ENCODE assay signal across 1 cellular context in genomic region chr3:157532529-157533297, GRCh38.
TF ChIP-seq lines count a peak whose summit lies in the region.

No MANE protein-coding gene starts in this region.

TF ChIP-seq in K562, 482 proteins besides CTCF, POLR2A, EP300 and RAD21 (continued from another document):
- TF ChIP-seq JUND (IDR thresholded peaks at IDR 0.05; ENCODE audit: borderline replicate concordance, low read depth, low read length), result peak; percentile 35; the same call in 1 of the 2 replicates
- TF ChIP-seq JUND (tag; IDR thresholded peaks at IDR 0.05; ENCODE audit: borderline replicate concordance, low read depth, low read length), result no peak; the same call in 2 of the 3 replicates
- peak; percentile 18; the same call in 1 of the 2 replicates for TF ChIP-seq CC2D1A (IDR thresholded peaks at IDR 0.05)
- TF ChIP-seq POLR2H (tag; IDR thresholded peaks at IDR 0.05; ENCODE audit: low read depth), result peak; percentile 74
- TF ChIP-seq SMARCA4 (IDR thresholded peaks at IDR 0.05), result peak; percentile 40
- TF ChIP-seq RCOR1 (IDR thresholded peaks at IDR 0.05; ENCODE audit: borderline replicate concordance in 1 of 2, low read depth in 2 of 2, low read length in 2 of 2), result no peak
- peak; percentile 89 for TF ChIP-seq BRD9 (IDR thresholded peaks at IDR 0.05; ENCODE audit: low read depth, partially characterized antibody)
- TF ChIP-seq FOSL1 (tag; conservative IDR thresholded peaks at IDR 0.05), result no peak
- no peak for TF ChIP-seq VEZF1 (CRISPR knock-in tag; IDR thresholded peaks at IDR 0.05)
- no peak for TF ChIP-seq PURB (CRISPR knock-in tag; IDR thresholded peaks at IDR 0.05; ENCODE audit: low read depth)
- 0 out of 2 replicates have a peak, but pooled peaks have one; percentile 22 for TF ChIP-seq ARID2 (IDR thresholded peaks at IDR 0.05)
- TF ChIP-seq SMC3 (conservative IDR thresholded peaks at IDR 0.05; ENCODE audit: insufficient read depth, low read depth, low read length), result peak; percentile 45
- 0 out of 4 replicates have a peak, but pooled peaks of 1 of the 2 experiments have one; percentile 33 for TF ChIP-seq ARNT (IDR thresholded peaks at IDR 0.05)
- TF ChIP-seq MAFK (IDR thresholded peaks at IDR 0.05; ENCODE audit: low read length), result peak; percentile 49; the same call in 1 of the 2 replicates
- TF ChIP-seq C11orf30 (IDR thresholded peaks at IDR 0.05; ENCODE audit: low read depth), result peak; percentile 65
- 0 out of 2 replicates have a peak, but pooled peaks have one; percentile 16 for TF ChIP-seq CXXC5 (CRISPR knock-in tag; IDR thresholded peaks at IDR 0.05)
- TF ChIP-seq, protein P1, sequence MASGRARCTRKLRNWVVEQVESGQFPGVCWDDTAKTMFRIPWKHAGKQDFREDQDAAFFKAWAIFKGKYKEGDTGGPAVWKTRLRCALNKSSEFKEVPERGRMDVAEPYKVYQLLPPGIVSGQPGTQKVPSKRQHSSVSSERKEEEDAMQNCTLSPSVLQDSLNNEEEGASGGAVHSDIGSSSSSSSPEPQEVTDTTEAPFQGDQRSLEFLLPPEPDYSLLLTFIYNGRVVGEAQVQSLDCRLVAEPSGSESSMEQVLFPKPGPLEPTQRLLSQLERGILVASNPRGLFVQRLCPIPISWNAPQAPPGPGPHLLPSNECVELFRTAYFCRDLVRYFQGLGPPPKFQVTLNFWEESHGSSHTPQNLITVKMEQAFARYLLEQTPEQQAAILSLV (tag; IDR thresholded peaks at IDR 0.05), result no peak
- 0 out of 2 replicates have a peak, but pooled peaks have one; percentile 30 for TF ChIP-seq CEBPB (tag; IDR thresholded peaks at IDR 0.05)
- TF ChIP-seq GABPA (tag; conservative IDR thresholded peaks at IDR 0.05; ENCODE audit: low read depth), result peak; percentile 31; the same call in 1 of the 2 replicates
- no peak for TF ChIP-seq NR4A1 (CRISPR knock-in tag; IDR thresholded peaks at IDR 0.05)
- TF ChIP-seq NR4A1 (tag; IDR thresholded peaks at IDR 0.05), result no peak
- TF ChIP-seq ZNF589 (CRISPR knock-in tag; IDR thresholded peaks at IDR 0.05; ENCODE audit: low read depth), result peak; percentile 59; the same call in 1 of the 2 replicates
- TF ChIP-seq MAFG (tag; conservative IDR thresholded peaks at IDR 0.05), result peak; percentile 72
- peak; percentile 39 for TF ChIP-seq CTCFL (IDR thresholded peaks at IDR 0.05; ENCODE audit: borderline replicate concordance, insufficient read depth, low read depth, low read length, poor library complexity, severe bottlenecking)
- TF ChIP-seq ZBTB11 (CRISPR knock-in tag; IDR thresholded peaks at IDR 0.05), result 0 out of 6 replicates have a peak, but pooled peaks of 1 of the 3 experiments have one; percentile 50
- TF ChIP-seq ZNF316 (IDR thresholded peaks at IDR 0.05), result peak; percentile 73
- 0 out of 2 replicates have a peak, but pooled peaks have one; percentile 32 for TF ChIP-seq ZNF311 (CRISPR knock-in tag; IDR thresholded peaks at IDR 0.05)
- TF ChIP-seq NR1H2 (CRISPR knock-in tag; IDR thresholded peaks at IDR 0.05), result no peak
- no peak for TF ChIP-seq HCFC1 (IDR thresholded peaks at IDR 0.05; ENCODE audit: low read depth, low read length)
- TF ChIP-seq ATF7 (IDR thresholded peaks at IDR 0.05), result no peak
- TF ChIP-seq ZEB2 (IDR thresholded peaks at IDR 0.05), result 0 out of 2 replicates have a peak, but pooled peaks have one; percentile 19
- TF ChIP-seq KDM1A (IDR thresholded peaks at IDR 0.05), result 0 out of 4 replicates have a peak, but pooled peaks of 1 of the 2 experiments have one; percentile 6
- peak; percentile 6; the same call in 1 of the 2 replicates for TF ChIP-seq ZNF766 (CRISPR knock-in tag; conservative IDR thresholded peaks at IDR 0.05)
- TF ChIP-seq LCOR (CRISPR knock-in tag; IDR thresholded peaks at IDR 0.05), result peak; percentile 51; the same call in 1 of the 2 replicates
- TF ChIP-seq NFATC3 (IDR thresholded peaks at IDR 0.05), result no peak
- TF ChIP-seq, protein P2, sequence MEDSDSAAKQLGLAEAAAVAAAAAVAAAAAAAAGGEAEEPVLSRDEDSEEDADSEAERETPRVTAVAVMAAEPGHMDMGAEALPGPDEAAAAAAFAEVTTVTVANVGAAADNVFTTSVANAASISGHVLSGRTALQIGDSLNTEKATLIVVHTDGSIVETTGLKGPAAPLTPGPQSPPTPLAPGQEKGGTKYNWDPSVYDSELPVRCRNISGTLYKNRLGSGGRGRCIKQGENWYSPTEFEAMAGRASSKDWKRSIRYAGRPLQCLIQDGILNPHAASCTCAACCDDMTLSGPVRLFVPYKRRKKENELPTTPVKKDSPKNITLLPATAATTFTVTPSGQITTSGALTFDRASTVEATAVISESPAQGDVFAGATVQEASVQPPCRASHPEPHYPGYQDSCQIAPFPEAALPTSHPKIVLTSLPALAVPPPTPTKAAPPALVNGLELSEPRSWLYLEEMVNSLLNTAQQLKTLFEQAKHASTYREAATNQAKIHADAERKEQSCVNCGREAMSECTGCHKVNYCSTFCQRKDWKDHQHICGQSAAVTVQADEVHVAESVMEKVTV (CRISPR knock-in tag; IDR thresholded peaks at IDR 0.05), result peak; percentile 77
- 0 out of 2 replicates have a peak, but pooled peaks have one; percentile 47 for TF ChIP-seq ZNF584 (CRISPR knock-in tag; IDR thresholded peaks at IDR 0.05; ENCODE audit: low read depth)
- TF ChIP-seq FOXK2 (conservative IDR thresholded peaks at IDR 0.05 in 1 of 2, IDR thresholded peaks at IDR 0.05 in 1 of 2; ENCODE audit: low read depth in 2 of 2), result 0 out of 4 replicates have a peak, but pooled peaks of 1 of the 2 experiments have one; percentile 24
- peak; percentile 72 for TF ChIP-seq BACH1 (tag; IDR thresholded peaks at IDR 0.05)
- peak; percentile 64 for TF ChIP-seq NFE2 (IDR thresholded peaks at IDR 0.05; ENCODE audit: low read depth)
